ENCODE assay signal across 8 cellular contexts in genomic region chr5:139633295-139634027, GRCh38. TPM values are rescaled to one million over a fixed set of nuclear protein-coding genes. Genes with fewer than 3 reads are reported as not detected.
A peak's percentile ranks its signal among the peaks of the same experiment; 100 is the strongest.
DNase-seq lines count a peak whose midpoint lies in the region; ATAC-seq and TF ChIP-seq lines count a peak whose summit lies in the region.

No MANE protein-coding gene starts in this region.

- DNase-seq in ELR (ENCODE audit: low read depth) (peak; percentile 78), NCI-H748 treated with DMSO at 0.1 percent for 48 hours (lab: John Stamatoyannopoulos, UW) (peak; percentile 76), lung (ENCODE audit: low spot score) (no peak)
- peak; percentile 43 to 44 for DNase-seq in activated CD4-positive, alpha-beta T cell treated with anti-CD3 and anti-CD28 coated beads, Interleukin-2, amount 50 U/mL, for 24 hours (ENCODE audit: low read depth in 1 of 2, low spot score in 1 of 2)
- DNase-seq in effector CD4-positive, alpha-beta T cell = peak; percentile 52
- peak; percentile 78 for DNase-seq in stimulated activated CD8-positive, alpha-beta memory T cell treated with anti-CD3 and anti-CD28 coated beads, Interleukin-4, amount 100 ng/mL, for 48 hours

- peak; percentile 99 for TF ChIP-seq CTCF in lung (IDR thresholded peaks at IDR 0.05; ENCODE audit: control extremely low read depth, extremely low read depth)

- H3K36me3 ChIP-seq in lung (ENCODE audit: control insufficient read depth in 2 of 2, insufficient read depth in 2 of 2, low read length in 2 of 2) = peaks cover 0 to 8% of the 10 kb centered on the region in 2 donors

- 9 to 20% methylated on average over 6 of the region's 6 CpGs for WGBS in lung, 2 donors

- H3K27me3 ChIP-seq in lung (ENCODE audit: control insufficient read depth, insufficient read depth) = no peaks in the 10 kb centered on the region

- peaks cover 5 to 8% of the 10 kb centered on the region in 2 donors for H3K4me1 ChIP-seq in lung (ENCODE audit: control insufficient read depth in 2 of 2, insufficient read depth in 2 of 2, low read length in 2 of 2)

- H3K9me3 ChIP-seq in lung (ENCODE audit: control insufficient read depth in 2 of 2, insufficient read depth in 1 of 2, low read length in 1 of 2) = no peaks in the 10 kb centered on the region

- ATAC-seq in HG03460 (IDR thresholded peaks at IDR 0.05; ENCODE audit: unreplicated experiment) = peak; percentile 23
- ATAC-seq in lung (ENCODE audit: insufficient read depth, low FRiP score) = no peak
- ATAC-seq in GM21717 (IDR thresholded peaks at IDR 0.05; ENCODE audit: unreplicated experiment) = no peak

- no peak overlapping the region for H3K27ac ChIP-seq in lung (ENCODE audit: low read depth in 1 of 2, low read length in 1 of 2)

- no peak overlapping the region for H3K4me3 ChIP-seq in lung

RNA-seq across cellular contexts. Expression of gene CXXC5, which starts 14.7 kb away (rescaled TPM):
- 10 to 100 TPM; 26.5 to 39.8 TPM for total RNA-seq in lung
- polyA plus RNA-seq in lung = 10 to 100 TPM; 20.7 to 23.5 TPM
